Comparison of ENCODE assay signal across 1 cellular context in the genomic region with DNA sequence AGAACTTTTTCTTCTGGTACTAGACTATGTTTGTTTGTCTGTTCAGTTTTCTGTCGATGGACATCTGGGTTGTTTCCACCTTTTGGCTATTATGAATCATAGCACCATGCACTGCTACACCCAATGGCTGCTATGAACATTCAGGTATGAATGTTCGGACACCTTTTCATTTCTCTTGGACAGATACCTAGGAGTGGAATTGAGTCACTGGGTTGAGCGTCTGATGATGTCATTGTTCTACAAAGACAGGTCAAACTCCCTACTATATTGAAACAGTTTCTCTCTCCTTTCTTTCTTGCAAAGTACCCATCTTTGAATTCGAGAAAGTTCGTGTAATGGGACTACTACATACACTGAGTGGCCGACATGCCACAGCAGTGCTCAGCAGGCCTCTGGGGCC.
TF ChIP-seq lines count a peak whose summit lies in the region.

No MANE protein-coding gene starts in this region.

TF ChIP-seq in K562, 482 proteins besides CTCF, POLR2A, EP300 and RAD21:
- peak; percentile 57; the same call in 1 of the 2 replicates for TF ChIP-seq ATF7 (IDR thresholded peaks at IDR 0.05)
- TF ChIP-seq, protein P1, sequence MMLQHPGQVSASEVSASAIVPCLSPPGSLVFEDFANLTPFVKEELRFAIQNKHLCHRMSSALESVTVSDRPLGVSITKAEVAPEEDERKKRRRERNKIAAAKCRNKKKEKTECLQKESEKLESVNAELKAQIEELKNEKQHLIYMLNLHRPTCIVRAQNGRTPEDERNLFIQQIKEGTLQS (IDR thresholded peaks at IDR 0.05), result peak; percentile 64
- TF ChIP-seq, protein P1 (CRISPR knock-in tag; conservative IDR thresholded peaks at IDR 0.05), result no peak
- no peak for TF ChIP-seq HMGN3 (IDR thresholded peaks at IDR 0.05; ENCODE audit: borderline replicate concordance, extremely low read depth, insufficient read length, low read depth, low read length)
